8 cellular contexts compared by ENCODE assay signal in the genomic region with DNA sequence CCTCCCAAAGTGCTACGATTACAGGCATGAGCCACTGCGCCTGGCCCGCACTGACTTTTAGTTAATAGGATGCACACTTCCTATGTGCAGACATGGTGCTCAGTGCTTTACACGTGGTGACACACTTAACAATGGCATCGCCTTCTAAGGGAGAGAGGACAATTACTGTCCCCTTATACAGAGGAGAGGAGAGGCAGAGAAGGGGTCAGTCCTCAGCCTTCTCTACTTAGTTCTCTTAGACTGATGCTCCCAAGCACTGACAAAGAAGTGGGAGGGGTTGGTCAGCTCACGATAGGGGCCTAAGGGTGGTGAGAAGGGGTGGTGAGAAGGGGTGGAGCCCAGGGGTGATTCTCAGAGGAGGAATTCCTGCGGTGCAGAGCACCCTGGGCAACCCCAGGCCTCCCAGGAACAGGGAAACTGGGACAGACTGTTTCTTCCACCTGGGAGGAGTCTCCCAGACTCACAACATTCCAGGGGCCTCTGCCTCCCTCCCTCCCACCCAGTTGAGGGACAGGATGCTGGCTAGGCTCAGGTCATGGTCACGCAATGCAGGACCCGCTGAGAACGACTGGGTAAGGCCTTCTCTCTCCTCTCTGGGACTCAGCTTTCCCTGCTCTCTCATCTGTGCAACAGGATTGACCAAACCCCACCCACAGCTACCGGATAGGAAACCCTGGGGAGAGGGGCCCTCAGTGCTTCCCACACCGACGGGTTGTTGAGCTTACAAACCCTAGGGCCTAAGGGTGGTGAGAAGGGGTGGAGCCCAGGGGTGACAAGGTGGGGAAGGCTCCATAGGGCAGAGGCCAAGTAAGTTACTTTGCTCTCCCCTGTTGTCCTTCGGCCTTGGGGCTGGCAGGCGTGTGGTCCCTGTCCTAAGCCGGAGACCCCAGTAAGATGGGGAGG. TPM values are rescaled to one million over a fixed set of nuclear protein-coding genes. Genes with fewer than 3 reads are reported as not detected.
A peak's percentile ranks its signal among the peaks of the same experiment; 100 is the strongest.
DNase-seq lines count a peak whose midpoint lies in the region; ATAC-seq and TF ChIP-seq lines count a peak whose summit lies in the region.

No MANE protein-coding gene starts in this region.

- 20 to 24% methylated on average over 16 of the region's 16 CpGs for whole genome bisulfite sequencing in lower leg skin, 2 donors

- peaks cover 63% of the 10 kb centered on the region for H3K79me2 ChIP-seq in MM.1S (ENCODE audit: low read length)

- DNase-seq in GDM1 (lab: John Stamatoyannopoulos, UW): peak; percentile 4
- peak; percentile 15 for DNase-seq in MM.1S
- DNase-seq in astrocyte of the hippocampus (ENCODE audit: low read depth, low spot score): peak; percentile 86
- DNase-seq in lower leg skin (ENCODE audit: low spot score in 2 of 2): no peak
- DNase-seq in tibial artery: no peak

- no peak for TF ChIP-seq CTCF in MM.1S (IDR thresholded peaks at IDR 0.05; ENCODE audit: low read length)
- no peak for TF ChIP-seq CTCF in lower leg skin (IDR thresholded peaks at IDR 0.05)
- no peak for TF ChIP-seq CTCF in tibial artery (IDR thresholded peaks at IDR 0.05)

- no peaks in the 10 kb centered on the region for H3K36me3 ChIP-seq in MM.1S (replicated peaks; ENCODE audit: insufficient read depth, low read length)
- H3K36me3 ChIP-seq in tibial artery: peaks cover 0 to 1% (median 0%) of the 10 kb centered on the region in 3 donors

- H3F3A ChIP-seq in MM.1S (ENCODE audit: insufficient read depth, low read length): peaks cover 6% of the 10 kb centered on the region; the same call in 1 of the 2 replicates

- H3K9me3 ChIP-seq in MM.1S (replicated peaks; ENCODE audit: insufficient read depth, low read length): no peaks in the 10 kb centered on the region
- H3K9me3 ChIP-seq in tibial artery: no peaks in the 10 kb centered on the region

- H3K4me1 ChIP-seq in MM.1S (ENCODE audit: low read length) (peaks cover 17% of the 10 kb centered on the region), tibial artery (peaks cover 0 to 58% (median 34%) of the 10 kb centered on the region in 4 donors)

- H3K4me3 ChIP-seq in MM.1S (ENCODE audit: low read length) (peak overlapping the region; percentile 86), lower leg skin (ENCODE audit: low read depth, poor library complexity, severe bottlenecking) (peak overlapping the region; percentile 87), tibial artery (peak overlapping the region; percentile 88 to 98)

- H3K4me2 ChIP-seq in MM.1S (ENCODE audit: low read depth, low read length): peak overlapping the region; percentile 98

- 0 out of 2 replicates have a peak, but pooled peaks cover 5% of the 10 kb centered on the region for H4K20me1 ChIP-seq in MM.1S (ENCODE audit: insufficient read depth, low read length)

- intact Hi-C loops in lower leg skin (cut with DNase I; ENCODE audit: low total_unique reads): no loop called here
- intact Hi-C loops in tibial artery (cut with DNase I; ENCODE audit: low total_unique reads): no loop called here

- no peak overlapping the region for H3K27ac ChIP-seq in MM.1S (ENCODE audit: low read length)
- H3K27ac ChIP-seq in tibial artery: peak overlapping the region; percentile 94 to 97

- no peaks in the 10 kb centered on the region for H3K27me3 ChIP-seq in MM.1S (replicated peaks; ENCODE audit: insufficient read depth, low read length)
- H3K27me3 ChIP-seq in tibial artery: no peaks in the 10 kb centered on the region

- TF ChIP-seq POLR2A in lower leg skin (IDR thresholded peaks at IDR 0.05): no peak

- ATAC-seq in HG02610 (IDR thresholded peaks at IDR 0.05; ENCODE audit: unreplicated experiment): no peak
- ATAC-seq in GM19463 (IDR thresholded peaks at IDR 0.05; ENCODE audit: unreplicated experiment): no peak
- no peak for ATAC-seq in GM18907 (IDR thresholded peaks at IDR 0.05; ENCODE audit: unreplicated experiment)

- 0 out of 2 replicates have a peak overlapping the region, but pooled peaks have one; percentile 65 for H2AFZ ChIP-seq in MM.1S (ENCODE audit: low read length)

- no peaks in the 10 kb centered on the region for H3K9me2 ChIP-seq in MM.1S (replicated peaks; ENCODE audit: insufficient read depth, low read length)

- H3K9ac ChIP-seq in MM.1S (ENCODE audit: low read length): peak overlapping the region; percentile 88

RNA-seq across cellular contexts. Expression of a gene that starts 1.6 kb away (rescaled TPM):
- 10 to 100 TPM; 57.3 to 87.5 (median 82.4) TPM for total RNA-seq in lower leg skin

RNA-seq across cellular contexts. Expression of a gene that starts 9.3 kb away (rescaled TPM):
- total RNA-seq in lower leg skin: 10 to 100 TPM in 3 of 4 donors, 1 to 10 TPM in 1; 5.8 to 19.6 (median 14.3) TPM

RNA-seq across cellular contexts. Expression of a gene that starts 40.1 kb away (rescaled TPM):
- total RNA-seq in lower leg skin: 10 to 100 TPM in 2 of 4 donors, 1 to 10 TPM in 2; 7.1 to 14.5 (median 9.2) TPM

Comparison
In these comparisons a context has a peak if more than half of its experiments do, and no peak if none do; other contexts are left out.
1. DNase-seq: peak in GDM1 (single experiment), MM.1S (single experiment) and astrocyte of the hippocampus (single experiment); none in lower leg skin (0 of 2) and tibial artery (0 of 2).
2. Peak in every context shown above with its lines, with median percentiles within 50 percentile points of each other: H3K4me3 ChIP-seq.